1 cellular context compared by ENCODE assay signal in genomic region chr2:27081984-27082772, GRCh38.
TF ChIP-seq lines count a peak whose summit lies in the region.

No MANE protein-coding gene starts in this region.

TF ChIP-seq in GM12878, 131 proteins besides CTCF, POLR2A, EP300 and RAD21:
- TF ChIP-seq JUND (IDR thresholded peaks at IDR 0.05; ENCODE audit: low read depth, low read length), result no peak
- TF ChIP-seq NFYA (IDR thresholded peaks at IDR 0.05; ENCODE audit: borderline replicate concordance, low read depth, low read length), result no peak
- no peak for TF ChIP-seq CREM (IDR thresholded peaks at IDR 0.05; ENCODE audit: low read depth)
- no peak for TF ChIP-seq DPF2 (IDR thresholded peaks at IDR 0.05)
- TF ChIP-seq FOS (IDR thresholded peaks at IDR 0.05; ENCODE audit: borderline replicate concordance, extremely low read depth, insufficient read length), result no peak
- TF ChIP-seq TBL1XR1 (IDR thresholded peaks at IDR 0.05; ENCODE audit: low read depth, low read length), result no peak
- no peak for TF ChIP-seq MEF2B (IDR thresholded peaks at IDR 0.05; ENCODE audit: partially characterized antibody, poor library complexity, severe bottlenecking)
- TF ChIP-seq IKZF1 (conservative IDR thresholded peaks at IDR 0.05), result no peak
- TF ChIP-seq ZNF687 (IDR thresholded peaks at IDR 0.05), result no peak
- TF ChIP-seq FOXM1 (IDR thresholded peaks at IDR 0.05; ENCODE audit: low read depth, low read length), result no peak
- TF ChIP-seq MYB (IDR thresholded peaks at IDR 0.05; ENCODE audit: borderline replicate concordance, low read depth, low read length), result no peak
- no peak for TF ChIP-seq PKNOX1 (IDR thresholded peaks at IDR 0.05)
- TF ChIP-seq IRF3 (IDR thresholded peaks at IDR 0.05), result no peak
- no peak for TF ChIP-seq PAX8 (IDR thresholded peaks at IDR 0.05)
- TF ChIP-seq CEBPB (IDR thresholded peaks at IDR 0.05; ENCODE audit: borderline replicate concordance in 1 of 2, low read depth in 2 of 2, low read length in 2 of 2), result no peak
- no peak for TF ChIP-seq MXI1 (IDR thresholded peaks at IDR 0.05; ENCODE audit: low read depth, low read length)
- no peak for TF ChIP-seq CHD1 (IDR thresholded peaks at IDR 0.05; ENCODE audit: low read depth, low read length)
- TF ChIP-seq WRNIP1 (IDR thresholded peaks at IDR 0.05; ENCODE audit: borderline replicate concordance, low read depth, low read length), result no peak
- no peak for TF ChIP-seq HCFC1 (IDR thresholded peaks at IDR 0.05; ENCODE audit: low read length)
